Comparison of ENCODE assay signal across 21 cellular contexts in genomic region chr6:1913572-1913971, GRCh38.
DNase-seq lines count a peak whose midpoint lies in the region; ATAC-seq, FAIRE-seq and TF ChIP-seq lines count a peak whose summit lies in the region.
"Had no signal": no experiment of that assay in that cellular context is flagged by ENCODE, and none has a peak within 500 bp of the region (broad histone marks: within the 10 kb centered on the region; RNA-seq: fewer than 3 reads in every experiment).

No MANE protein-coding gene starts in this region.

- peak overlapping the region; percentile 58 for H3K27ac Mint-ChIP-seq in osteocyte (ENCODE audit: unreplicated experiment)
- H3K27ac Mint-ChIP-seq: H9, HFFc6 had no signal

- peaks cover 62% of the 10 kb centered on the region for H3K4me1 Mint-ChIP-seq in osteocyte (ENCODE audit: unreplicated experiment)

- no peak overlapping the region for H2AFZ ChIP-seq in HepG2 (ENCODE audit: low read length)
- H2AFZ ChIP-seq: PC-9 had no signal

- intact Hi-C loops in HepG2 (cut with micrococcal nuclease; ENCODE audit: unreplicated experiment) (no loop called here), right lobe of liver (cut with DNase I) (no loop called here), esophagus muscularis mucosa (cut with DNase I) (no loop called here)

- H3K36me3 Mint-ChIP-seq in osteocyte (ENCODE audit: unreplicated experiment), result no peaks in the 10 kb centered on the region

- WGBS in HepG2 (ENCODE audit: low lambda C conversion rate), result 98% methylated on average over 3 of the region's 3 CpGs
- 62% methylated on average over 3 of the region's 3 CpGs for WGBS in right lobe of liver (ENCODE audit: insufficient coverage, low coverage, low lambda C conversion rate, missing lambda C conversion rate)
- WGBS in esophagus muscularis mucosa, result 77% methylated on average over 3 of the region's 3 CpGs
- WGBS in suprapubic skin, result 87% methylated on average over 3 of the region's 3 CpGs

- H3K27ac ChIP-seq in HepG2 (ENCODE audit: extremely low read length, insufficient read depth, low read length), result no peak overlapping the region
- no peak overlapping the region for H3K27ac ChIP-seq in right lobe of liver
- peak overlapping the region; percentile 87 for H3K27ac ChIP-seq in SK-N-MC
- no peak overlapping the region for H3K27ac ChIP-seq in esophagus muscularis mucosa (replicated peaks in 1 of 4)
- H3K27ac ChIP-seq in suprapubic skin, result no peak overlapping the region
- H3K27ac ChIP-seq: PC-9 had no signal

- no peaks in the 10 kb centered on the region for H4K20me1 ChIP-seq in HepG2 (ENCODE audit: insufficient read depth, low read length)

- no peak for FAIRE-seq in HepG2 (lab: Jason Lieb, UNC)
- FAIRE-seq: GM12878 had no signal

- POLR2A ChIA-PET in HepG2 (lab: Yijun Ruan, JAX), result no interaction called here

- H3K9me3 ChIP-seq in HepG2 (ENCODE audit: low read length) (no peaks in the 10 kb centered on the region), right lobe of liver (no peaks in the 10 kb centered on the region), SK-N-MC (ENCODE audit: low read depth, low read length) (no peaks in the 10 kb centered on the region), esophagus muscularis mucosa (no peaks in the 10 kb centered on the region), suprapubic skin (no peaks in the 10 kb centered on the region)

- no peaks in the 10 kb centered on the region for H3K27me3 Mint-ChIP-seq in osteocyte (ENCODE audit: unreplicated experiment)

- TF ChIP-seq RAD21 in HepG2 (CRISPR knock-in tag; IDR thresholded peaks at IDR 0.05), result no peak

- in situ Hi-C loops in HepG2 (cut with HindIII; ENCODE audit: extremely low pct_ligation_motif_present, low pct_unique_long_range_greater_than_20kb), result no loop called here

- no TSS peak for BruUV-seq in HepG2 (replicated peaks; lab: Mats Ljungman, UMichigan)

- no peak overlapping the region for H3K4me3 ChIP-seq in HepG2 (replicated peaks in 1 of 3; ENCODE audit: insufficient read depth in 1 of 3, low read depth in 2 of 3, low read length in 3 of 3)
- H3K4me3 ChIP-seq in right lobe of liver, result no peak overlapping the region
- H3K4me3 ChIP-seq in SK-N-MC, result peak overlapping the region; percentile 57
- no peak overlapping the region for H3K4me3 ChIP-seq in esophagus muscularis mucosa
- H3K4me3 ChIP-seq in suprapubic skin, result no peak overlapping the region
- H3K4me3 ChIP-seq: GM12878, PC-9 had no signal

- no peak overlapping the region for H3K4me3 Mint-ChIP-seq in osteocyte (ENCODE audit: unreplicated experiment)
- H3K4me3 Mint-ChIP-seq: H9, HFFc6 had no signal

- no peaks in the 10 kb centered on the region for H3K4me1 ChIP-seq in HepG2 (ENCODE audit: insufficient read depth, low read length)
- H3K4me1 ChIP-seq in right lobe of liver, result no peaks in the 10 kb centered on the region
- H3K4me1 ChIP-seq in esophagus muscularis mucosa, result no peaks in the 10 kb centered on the region
- H3K4me1 ChIP-seq in suprapubic skin, result no peaks in the 10 kb centered on the region

- H3K27me3 ChIP-seq in HepG2 (ENCODE audit: control insufficient read depth in 1 of 2, insufficient read depth in 2 of 2, low read length in 2 of 2) (no peaks in the 10 kb centered on the region), right lobe of liver (no peaks in the 10 kb centered on the region), esophagus muscularis mucosa (no peaks in the 10 kb centered on the region), suprapubic skin (no peaks in the 10 kb centered on the region)

- DNase-seq in HepG2 (ENCODE audit: low spot score) (no peak), right lobe of liver (no peak), SK-N-MC (ENCODE audit: low read depth, low spot score) (peak; percentile 81), esophagus muscularis mucosa (ENCODE audit: extremely low spot score) (peak; percentile 84), osteocyte (ENCODE audit: extremely low spot score, unreplicated experiment) (no peak), SKM-1 treated with dmso at 0.1 percent for 144 hours (lab: John Stamatoyannopoulos, UW; ENCODE audit: unreplicated experiment) (no peak), NCI-H1694 (lab: John Stamatoyannopoulos, UW) (no peak), suprapubic skin (ENCODE audit: low spot score in 2 of 2) (no peak)
- DNase-seq: 8988T, DMS79, H9, HFFc6, KG1, MV-4-11, NCI-H1694 treated with DMSO at 0.1 percent for 48 hours, NCI-H510A treated with DMSO at 0.1 percent for 48 hours, NCI-H748 treated with DMSO at 0.1 percent for 48 hours, PC-9, RPMI8226, SHP77 had no signal

- ATAC-seq in HepG2 (no peak), right lobe of liver (no peak)
- ATAC-seq: GM12878 had no signal

- H3K36me3 ChIP-seq in HepG2 (replicated peaks in 1 of 2; ENCODE audit: control insufficient read depth in 1 of 2, insufficient read depth in 2 of 2, low read length in 2 of 2) (peaks cover 8 to 35% of the 10 kb centered on the region in 2 experiments), right lobe of liver (no peaks in the 10 kb centered on the region), SK-N-MC (ENCODE audit: insufficient read depth, low read length) (no peaks in the 10 kb centered on the region), esophagus muscularis mucosa (no peaks in the 10 kb centered on the region), suprapubic skin (no peaks in the 10 kb centered on the region)

- CTCF ChIA-PET in HepG2 (lab: Yijun Ruan, JAX; ENCODE audit: low intra/inter-chr PET ratio, low total read pairs), result no interaction called here

- H3K79me2 ChIP-seq in HepG2 (ENCODE audit: insufficient read depth, low read length), result no peaks in the 10 kb centered on the region

- TF ChIP-seq EP300 in HepG2 (IDR thresholded peaks at IDR 0.05; ENCODE audit: low read depth in 2 of 2, low read length in 2 of 2) (no peak), HepG2 (CRISPR knock-in tag; IDR thresholded peaks at IDR 0.05; ENCODE audit: borderline replicate concordance) (no peak), esophagus muscularis mucosa (IDR thresholded peaks at IDR 0.05) (no peak), suprapubic skin (IDR thresholded peaks at IDR 0.05) (no peak)

- H3K9me3 Mint-ChIP-seq in osteocyte (ENCODE audit: unreplicated experiment), result no peaks in the 10 kb centered on the region
- H3K9me3 Mint-ChIP-seq: H9, HFFc6 had no signal

- H3K9ac ChIP-seq in HepG2 (ENCODE audit: insufficient read depth, low read depth, low read length) (no peak overlapping the region), SK-N-MC (ENCODE audit: insufficient read length) (no peak overlapping the region)

- TF ChIP-seq CTCF in HepG2 (CRISPR knock-in tag; IDR thresholded peaks at IDR 0.05) (no peak), right lobe of liver (IDR thresholded peaks at IDR 0.05) (no peak), esophagus muscularis mucosa (IDR thresholded peaks at IDR 0.05) (no peak), osteocyte (IDR thresholded peaks at IDR 0.05) (no peak), suprapubic skin (IDR thresholded peaks at IDR 0.05) (no peak)

- no peak for TF ChIP-seq POLR2A in HepG2 (IDR thresholded peaks at IDR 0.05; ENCODE audit: insufficient read depth in 1 of 2, low read depth in 2 of 2, low read length in 2 of 2)
- TF ChIP-seq POLR2A in right lobe of liver (IDR thresholded peaks at IDR 0.05), result no peak
- no peak for TF ChIP-seq POLR2A in esophagus muscularis mucosa (IDR thresholded peaks at IDR 0.05; ENCODE audit: low read depth)
- no peak for TF ChIP-seq POLR2A in suprapubic skin (IDR thresholded peaks at IDR 0.05)

- no peak overlapping the region for H3K4me2 ChIP-seq in HepG2 (ENCODE audit: low read depth, low read length)
- H3K4me2 ChIP-seq: PC-9 had no signal

TF ChIP-seq in HepG2, 621 proteins besides CTCF, POLR2A, EP300 and RAD21:
- no peak for TF ChIP-seq ZZZ3 (CRISPR knock-in tag; IDR thresholded peaks at IDR 0.05; ENCODE audit: borderline replicate concordance)
- TF ChIP-seq MAFK (conservative IDR thresholded peaks at IDR 0.05 in 1 of 2, IDR thresholded peaks at IDR 0.05 in 1 of 2; ENCODE audit: low read length in 2 of 2), result peak; percentile 68 to 88
- no peak for TF ChIP-seq RFXANK (CRISPR knock-in tag; IDR thresholded peaks at IDR 0.05)
- TF ChIP-seq MAFF (IDR thresholded peaks at IDR 0.05; ENCODE audit: low read depth, low read length), result peak; percentile 77

Comparison
In these comparisons a context has a peak if more than half of its experiments do, and no peak if none do; other contexts are left out.
1. DNase-seq: peak in SK-N-MC (single experiment) and esophagus muscularis mucosa (single experiment); none in HepG2 (single experiment), right lobe of liver (0 of 3), osteocyte (single experiment), SKM-1 treated with dmso at 0.1 percent for 144 hours (single experiment), NCI-H1694 (single experiment) and suprapubic skin (0 of 2).